In the genomic region with DNA sequence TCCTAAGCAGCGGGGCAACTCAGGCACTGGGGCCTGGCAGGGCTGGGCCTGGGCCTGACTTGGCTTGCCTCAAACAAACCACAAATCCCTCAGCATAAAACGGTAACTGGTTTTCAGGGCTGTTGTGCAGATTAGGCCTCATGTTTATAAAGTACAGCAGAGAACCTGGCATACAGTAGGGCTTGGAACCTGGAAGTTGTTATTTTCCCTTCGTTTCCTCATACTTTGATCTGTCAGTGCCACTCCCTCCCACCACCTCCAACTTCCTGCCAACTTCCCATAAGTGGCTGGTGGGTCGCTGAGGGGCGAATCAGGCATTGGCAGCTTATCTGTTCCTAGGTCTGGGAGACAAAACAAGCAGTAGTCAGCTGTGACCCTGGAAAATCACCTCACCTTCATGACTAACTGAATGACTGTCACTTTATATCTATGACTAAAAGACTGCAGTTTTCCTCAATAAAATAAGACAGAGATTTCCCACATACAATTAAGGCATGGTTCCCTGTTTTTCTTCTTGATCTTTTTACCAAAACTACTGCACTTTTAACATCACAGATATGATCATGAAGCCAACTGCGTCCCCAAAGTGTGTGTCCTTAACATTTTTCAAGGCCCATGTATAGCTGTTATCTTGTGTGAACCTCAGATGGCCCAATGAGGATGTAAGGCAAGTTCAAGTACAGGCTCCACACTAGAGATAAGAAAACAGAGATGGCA, we compare ENCODE assay signal across 1 cellular context.
TF ChIP-seq lines count a peak whose summit lies in the region.
"Not testable (repeated sequence)": the region's sequence is repeated elsewhere in the genome, so short reads cannot be mapped to it uniquely, and the experiment has no call there.

No MANE protein-coding gene starts in this region.

TF ChIP-seq in HepG2, 621 proteins besides CTCF, POLR2A, EP300 and RAD21 (continued from another document and continues in another):
- TF ChIP-seq, protein P1, sequence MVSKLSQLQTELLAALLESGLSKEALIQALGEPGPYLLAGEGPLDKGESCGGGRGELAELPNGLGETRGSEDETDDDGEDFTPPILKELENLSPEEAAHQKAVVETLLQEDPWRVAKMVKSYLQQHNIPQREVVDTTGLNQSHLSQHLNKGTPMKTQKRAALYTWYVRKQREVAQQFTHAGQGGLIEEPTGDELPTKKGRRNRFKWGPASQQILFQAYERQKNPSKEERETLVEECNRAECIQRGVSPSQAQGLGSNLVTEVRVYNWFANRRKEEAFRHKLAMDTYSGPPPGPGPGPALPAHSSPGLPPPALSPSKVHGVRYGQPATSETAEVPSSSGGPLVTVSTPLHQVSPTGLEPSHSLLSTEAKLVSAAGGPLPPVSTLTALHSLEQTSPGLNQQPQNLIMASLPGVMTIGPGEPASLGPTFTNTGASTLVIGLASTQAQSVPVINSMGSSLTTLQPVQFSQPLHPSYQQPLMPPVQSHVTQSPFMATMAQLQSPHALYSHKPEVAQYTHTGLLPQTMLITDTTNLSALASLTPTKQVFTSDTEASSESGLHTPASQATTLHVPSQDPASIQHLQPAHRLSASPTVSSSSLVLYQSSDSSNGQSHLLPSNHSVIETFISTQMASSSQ (IDR thresholded peaks at IDR 0.05; ENCODE audit: low read depth), result not testable (repeated sequence)
- TF ChIP-seq, protein P1 (CRISPR knock-in tag; IDR thresholded peaks at IDR 0.05; ENCODE audit: borderline replicate concordance), result peak; percentile 33; the same call in 1 of the 2 replicates
- TF ChIP-seq RCOR2 (CRISPR knock-in tag; IDR thresholded peaks at IDR 0.05) (0 out of 2 replicates have a peak, but pooled peaks have one; percentile 37), PHF21A (CRISPR knock-in tag; IDR thresholded peaks at IDR 0.05) (peak; percentile 56; the same call in 1 of the 2 replicates), HMG20B (CRISPR knock-in tag; conservative IDR thresholded peaks at IDR 0.05) (peak; percentile 60), POGZ (CRISPR knock-in tag; IDR thresholded peaks at IDR 0.05) (peak; percentile 51; the same call in 1 of the 2 replicates), ELF3 (CRISPR knock-in tag; IDR thresholded peaks at IDR 0.05) (peak; percentile 100), MIXL1 (CRISPR knock-in tag; IDR thresholded peaks at IDR 0.05) (peak; percentile 42; the same call in 1 of the 2 replicates), FOXP4 (CRISPR knock-in tag; IDR thresholded peaks at IDR 0.05) (peak; percentile 91), HNRNPL (IDR thresholded peaks at IDR 0.05; ENCODE audit: low read depth, low read length) (0 out of 2 replicates have a peak, but pooled peaks have one; percentile 24), ZNF788 (CRISPR knock-in tag; IDR thresholded peaks at IDR 0.05; ENCODE audit: borderline replicate concordance) (peak; percentile 31; the same call in 1 of the 2 replicates), HDAC2 (CRISPR knock-in tag; IDR thresholded peaks at IDR 0.05) (peak; percentile 70), NCOR1 (IDR thresholded peaks at IDR 0.05; ENCODE audit: borderline replicate concordance, low read length) (peak; percentile 70; the same call in 1 of the 2 replicates), TEAD3 (CRISPR knock-in tag; optimal IDR thresholded peaks at IDR 0.05; ENCODE audit: borderline replicate concordance) (peak; percentile 89), NR2F6 (IDR thresholded peaks at IDR 0.05) (peak; percentile 57), NR2F6 (CRISPR knock-in tag; IDR thresholded peaks at IDR 0.05) (peak; percentile 80), ZFX (CRISPR knock-in tag; IDR thresholded peaks at IDR 0.05; ENCODE audit: low read depth) (peak; percentile 86), SP5 (CRISPR knock-in tag; IDR thresholded peaks at IDR 0.05; ENCODE audit: borderline replicate concordance, low read depth) (peak; percentile 99), GABPA (CRISPR knock-in tag; IDR thresholded peaks at IDR 0.05; ENCODE audit: low read depth) (peak; percentile 74), ZNF652 (CRISPR knock-in tag; IDR thresholded peaks at IDR 0.05; ENCODE audit: borderline replicate concordance, low read depth) (peak; percentile 51; the same call in 1 of the 2 replicates), SOX5 (CRISPR knock-in tag; IDR thresholded peaks at IDR 0.05; ENCODE audit: borderline replicate concordance) (peak; percentile 79; the same call in 1 of the 2 replicates), MIER3 (CRISPR knock-in tag; IDR thresholded peaks at IDR 0.05; ENCODE audit: borderline replicate concordance) (peak; percentile 73; the same call in 1 of the 2 replicates), ISL2 (CRISPR knock-in tag; IDR thresholded peaks at IDR 0.05) (peak; percentile 63; the same call in 1 of the 2 replicates), KDM6A (CRISPR knock-in tag; IDR thresholded peaks at IDR 0.05; ENCODE audit: low read depth) (peak; percentile 73; the same call in 1 of the 2 replicates), ZSCAN21 (CRISPR knock-in tag; IDR thresholded peaks at IDR 0.05; ENCODE audit: borderline replicate concordance) (0 out of 2 replicates have a peak, but pooled peaks have one; percentile 26), HDAC1 (CRISPR knock-in tag; IDR thresholded peaks at IDR 0.05) (peak; percentile 41; the same call in 1 of the 2 replicates), IRF2 (CRISPR knock-in tag; IDR thresholded peaks at IDR 0.05) (peak; percentile 71; the same call in 1 of the 2 replicates), RARA (CRISPR knock-in tag; IDR thresholded peaks at IDR 0.05) (peak; percentile 83), TGIF2 (CRISPR knock-in tag; IDR thresholded peaks at IDR 0.05) (0 out of 2 replicates have a peak, but pooled peaks have one; percentile 36), FOXA3 (CRISPR knock-in tag; IDR thresholded peaks at IDR 0.05) (peak; percentile 73), ERF (CRISPR knock-in tag; IDR thresholded peaks at IDR 0.05) (peak; percentile 79), SOX13 (CRISPR knock-in tag; conservative IDR thresholded peaks at IDR 0.05 in 1 of 2, IDR thresholded peaks at IDR 0.05 in 1 of 2) (peak in 1 of 2 experiments; percentile 75; a peak in 2 of 4 replicates), GATAD2A (CRISPR knock-in tag; IDR thresholded peaks at IDR 0.05) (peak; percentile 81), ZNF792 (CRISPR knock-in tag; IDR thresholded peaks at IDR 0.05) (0 out of 2 replicates have a peak, but pooled peaks have one; percentile 18), GATA4 (IDR thresholded peaks at IDR 0.05; ENCODE audit: borderline replicate concordance, low read depth) (peak; percentile 89; the same call in 1 of the 2 replicates), ZNF563 (CRISPR knock-in tag; IDR thresholded peaks at IDR 0.05) (peak; percentile 96)
- not testable (repeated sequence) for TF ChIP-seq GABPA (IDR thresholded peaks at IDR 0.05; ENCODE audit: low read depth, low read length); SOX13 (IDR thresholded peaks at IDR 0.05)
- TF ChIP-seq, protein P2, sequence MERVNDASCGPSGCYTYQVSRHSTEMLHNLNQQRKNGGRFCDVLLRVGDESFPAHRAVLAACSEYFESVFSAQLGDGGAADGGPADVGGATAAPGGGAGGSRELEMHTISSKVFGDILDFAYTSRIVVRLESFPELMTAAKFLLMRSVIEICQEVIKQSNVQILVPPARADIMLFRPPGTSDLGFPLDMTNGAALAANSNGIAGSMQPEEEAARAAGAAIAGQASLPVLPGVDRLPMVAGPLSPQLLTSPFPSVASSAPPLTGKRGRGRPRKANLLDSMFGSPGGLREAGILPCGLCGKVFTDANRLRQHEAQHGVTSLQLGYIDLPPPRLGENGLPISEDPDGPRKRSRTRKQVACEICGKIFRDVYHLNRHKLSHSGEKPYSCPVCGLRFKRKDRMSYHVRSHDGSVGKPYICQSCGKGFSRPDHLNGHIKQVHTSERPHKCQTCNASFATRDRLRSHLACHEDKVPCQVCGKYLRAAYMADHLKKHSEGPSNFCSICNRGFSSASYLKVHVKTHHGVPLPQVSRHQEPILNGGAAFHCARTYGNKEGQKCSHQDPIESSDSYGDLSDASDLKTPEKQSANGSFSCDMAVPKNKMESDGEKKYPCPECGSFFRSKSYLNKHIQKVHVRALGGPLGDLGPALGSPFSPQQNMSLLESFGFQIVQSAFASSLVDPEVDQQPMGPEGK (CRISPR knock-in tag; IDR thresholded peaks at IDR 0.05), result peak; percentile 53
- TF ChIP-seq, protein P3, sequence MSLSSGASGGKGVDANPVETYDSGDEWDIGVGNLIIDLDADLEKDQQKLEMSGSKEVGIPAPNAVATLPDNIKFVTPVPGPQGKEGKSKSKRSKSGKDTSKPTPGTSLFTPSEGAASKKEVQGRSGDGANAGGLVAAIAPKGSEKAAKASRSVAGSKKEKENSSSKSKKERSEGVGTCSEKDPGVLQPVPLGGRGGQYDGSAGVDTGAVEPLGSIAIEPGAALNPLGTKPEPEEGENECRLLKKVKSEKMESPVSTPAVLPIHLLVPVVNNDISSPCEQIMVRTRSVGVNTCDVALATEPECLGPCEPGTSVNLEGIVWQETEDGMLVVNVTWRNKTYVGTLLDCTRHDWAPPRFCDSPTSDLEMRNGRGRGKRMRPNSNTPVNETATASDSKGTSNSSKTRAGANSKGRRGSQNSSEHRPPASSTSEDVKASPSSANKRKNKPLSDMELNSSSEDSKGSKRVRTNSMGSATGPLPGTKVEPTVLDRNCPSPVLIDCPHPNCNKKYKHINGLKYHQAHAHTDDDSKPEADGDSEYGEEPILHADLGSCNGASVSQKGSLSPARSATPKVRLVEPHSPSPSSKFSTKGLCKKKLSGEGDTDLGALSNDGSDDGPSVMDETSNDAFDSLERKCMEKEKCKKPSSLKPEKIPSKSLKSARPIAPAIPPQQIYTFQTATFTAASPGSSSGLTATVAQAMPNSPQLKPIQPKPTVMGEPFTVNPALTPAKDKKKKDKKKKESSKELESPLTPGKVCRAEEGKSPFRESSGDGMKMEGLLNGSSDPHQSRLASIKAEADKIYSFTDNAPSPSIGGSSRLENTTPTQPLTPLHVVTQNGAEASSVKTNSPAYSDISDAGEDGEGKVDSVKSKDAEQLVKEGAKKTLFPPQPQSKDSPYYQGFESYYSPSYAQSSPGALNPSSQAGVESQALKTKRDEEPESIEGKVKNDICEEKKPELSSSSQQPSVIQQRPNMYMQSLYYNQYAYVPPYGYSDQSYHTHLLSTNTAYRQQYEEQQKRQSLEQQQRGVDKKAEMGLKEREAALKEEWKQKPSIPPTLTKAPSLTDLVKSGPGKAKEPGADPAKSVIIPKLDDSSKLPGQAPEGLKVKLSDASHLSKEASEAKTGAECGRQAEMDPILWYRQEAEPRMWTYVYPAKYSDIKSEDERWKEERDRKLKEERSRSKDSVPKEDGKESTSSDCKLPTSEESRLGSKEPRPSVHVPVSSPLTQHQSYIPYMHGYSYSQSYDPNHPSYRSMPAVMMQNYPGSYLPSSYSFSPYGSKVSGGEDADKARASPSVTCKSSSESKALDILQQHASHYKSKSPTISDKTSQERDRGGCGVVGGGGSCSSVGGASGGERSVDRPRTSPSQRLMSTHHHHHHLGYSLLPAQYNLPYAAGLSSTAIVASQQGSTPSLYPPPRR (CRISPR knock-in tag; IDR thresholded peaks at IDR 0.05; ENCODE audit: borderline replicate concordance), result peak; percentile 41; the same call in 1 of the 2 replicates
- TF ChIP-seq, protein P4, sequence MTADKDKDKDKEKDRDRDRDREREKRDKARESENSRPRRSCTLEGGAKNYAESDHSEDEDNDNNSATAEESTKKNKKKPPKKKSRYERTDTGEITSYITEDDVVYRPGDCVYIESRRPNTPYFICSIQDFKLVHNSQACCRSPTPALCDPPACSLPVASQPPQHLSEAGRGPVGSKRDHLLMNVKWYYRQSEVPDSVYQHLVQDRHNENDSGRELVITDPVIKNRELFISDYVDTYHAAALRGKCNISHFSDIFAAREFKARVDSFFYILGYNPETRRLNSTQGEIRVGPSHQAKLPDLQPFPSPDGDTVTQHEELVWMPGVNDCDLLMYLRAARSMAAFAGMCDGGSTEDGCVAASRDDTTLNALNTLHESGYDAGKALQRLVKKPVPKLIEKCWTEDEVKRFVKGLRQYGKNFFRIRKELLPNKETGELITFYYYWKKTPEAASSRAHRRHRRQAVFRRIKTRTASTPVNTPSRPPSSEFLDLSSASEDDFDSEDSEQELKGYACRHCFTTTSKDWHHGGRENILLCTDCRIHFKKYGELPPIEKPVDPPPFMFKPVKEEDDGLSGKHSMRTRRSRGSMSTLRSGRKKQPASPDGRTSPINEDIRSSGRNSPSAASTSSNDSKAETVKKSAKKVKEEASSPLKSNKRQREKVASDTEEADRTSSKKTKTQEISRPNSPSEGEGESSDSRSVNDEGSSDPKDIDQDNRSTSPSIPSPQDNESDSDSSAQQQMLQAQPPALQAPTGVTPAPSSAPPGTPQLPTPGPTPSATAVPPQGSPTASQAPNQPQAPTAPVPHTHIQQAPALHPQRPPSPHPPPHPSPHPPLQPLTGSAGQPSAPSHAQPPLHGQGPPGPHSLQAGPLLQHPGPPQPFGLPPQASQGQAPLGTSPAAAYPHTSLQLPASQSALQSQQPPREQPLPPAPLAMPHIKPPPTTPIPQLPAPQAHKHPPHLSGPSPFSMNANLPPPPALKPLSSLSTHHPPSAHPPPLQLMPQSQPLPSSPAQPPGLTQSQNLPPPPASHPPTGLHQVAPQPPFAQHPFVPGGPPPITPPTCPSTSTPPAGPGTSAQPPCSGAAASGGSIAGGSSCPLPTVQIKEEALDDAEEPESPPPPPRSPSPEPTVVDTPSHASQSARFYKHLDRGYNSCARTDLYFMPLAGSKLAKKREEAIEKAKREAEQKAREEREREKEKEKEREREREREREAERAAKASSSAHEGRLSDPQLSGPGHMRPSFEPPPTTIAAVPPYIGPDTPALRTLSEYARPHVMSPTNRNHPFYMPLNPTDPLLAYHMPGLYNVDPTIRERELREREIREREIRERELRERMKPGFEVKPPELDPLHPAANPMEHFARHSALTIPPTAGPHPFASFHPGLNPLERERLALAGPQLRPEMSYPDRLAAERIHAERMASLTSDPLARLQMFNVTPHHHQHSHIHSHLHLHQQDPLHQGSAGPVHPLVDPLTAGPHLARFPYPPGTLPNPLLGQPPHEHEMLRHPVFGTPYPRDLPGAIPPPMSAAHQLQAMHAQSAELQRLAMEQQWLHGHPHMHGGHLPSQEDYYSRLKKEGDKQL (CRISPR knock-in tag; IDR thresholded peaks at IDR 0.05; ENCODE audit: low read depth), result peak; percentile 40; the same call in 1 of the 2 replicates
